ENCODE assay signal across 8 cellular contexts in the genomic region with DNA sequence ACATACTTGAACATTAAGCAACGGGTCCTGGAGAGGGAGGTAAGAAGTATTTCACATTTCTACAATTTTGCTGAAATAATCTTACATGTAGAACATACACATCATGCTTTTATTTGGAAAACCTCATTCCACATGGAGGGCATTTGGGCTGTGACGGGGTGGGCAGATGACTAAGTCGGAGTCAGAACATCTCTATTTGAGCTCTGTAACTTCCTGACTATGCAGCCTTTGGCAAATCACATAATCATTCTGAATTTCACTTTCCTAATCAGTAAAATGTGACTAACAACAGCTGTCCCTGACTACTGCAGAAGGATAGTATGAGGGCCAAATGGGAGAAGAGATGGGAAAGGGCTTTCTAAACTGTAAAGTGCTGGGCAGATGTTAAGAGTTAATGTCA. TPM values are rescaled to one million over a fixed set of nuclear protein-coding genes. Genes with fewer than 3 reads are reported as not detected.
DNase-seq lines count a peak whose midpoint lies in the region; ATAC-seq and TF ChIP-seq lines count a peak whose summit lies in the region.

No MANE protein-coding gene starts in this region.

- intact Hi-C loops in left lung (cut with DNase I), result no loop called here

- ATAC-seq in HG02571 (IDR thresholded peaks at IDR 0.05; ENCODE audit: unreplicated experiment) (peak; percentile 42), left lung (peak; percentile 36), GM18517 (IDR thresholded peaks at IDR 0.05; ENCODE audit: unreplicated experiment) (no peak)

- H3K36me3 ChIP-seq in left lung, result no peaks in the 10 kb centered on the region

- DNase-seq in AG09319 (ENCODE audit: extremely low read depth, low read depth) (peak; percentile 80), left lung (no peak), NCI-H2029 treated with DMSO at 0.1 percent for 48 hours (lab: John Stamatoyannopoulos, UW) (no peak), DMS 273 (lab: John Stamatoyannopoulos, UW; ENCODE audit: unreplicated experiment) (no peak)
- DNase-seq in activated naive CD4-positive, alpha-beta T cell treated with anti-CD3 and anti-CD28 coated beads, Interleukin-2, amount 50 U/mL, for 16 hours, result peak; percentile 40
- DNase-seq in activated CD4-positive, CD25-positive, alpha-beta regulatory T cell (lab: John Stamatoyannopoulos, UW), result no peak

- H3K4me1 ChIP-seq in left lung, result peaks cover 0 to 18% of the 10 kb centered on the region in 2 donors

- H3K4me3 ChIP-seq in left lung, result no peak overlapping the region

- peak overlapping the region; percentile 19 to 37 for H3K27ac ChIP-seq in left lung

- H3K9me3 ChIP-seq in left lung, result no peaks in the 10 kb centered on the region

- TF ChIP-seq CTCF in AG09319 (IDR thresholded peaks at IDR 0.05; ENCODE audit: low read depth, low read length), result no peak
- TF ChIP-seq CTCF in left lung (IDR thresholded peaks at IDR 0.05), result no peak

- no peaks in the 10 kb centered on the region for H3K27me3 ChIP-seq in left lung

RNA-seq across cellular contexts. Expression of a gene that starts 17.1 kb away (rescaled TPM):
- 100 to 1,000 TPM; 309 to 464 TPM for total RNA-seq in left lung

Comparison
In these comparisons a context has a peak if more than half of its experiments do, and no peak if none do; other contexts are left out.
1. DNase-seq: peak in AG09319 (single experiment) and activated naive CD4-positive, alpha-beta T cell treated with anti-CD3 and anti-CD28 coated beads, Interleukin-2, amount 50 U/mL, for 16 hours (single experiment); none in left lung (0 of 2), NCI-H2029 treated with DMSO at 0.1 percent for 48 hours (single experiment), activated CD4-positive, CD25-positive, alpha-beta regulatory T cell (0 of 4) and DMS 273 (single experiment).